In the genomic region with DNA sequence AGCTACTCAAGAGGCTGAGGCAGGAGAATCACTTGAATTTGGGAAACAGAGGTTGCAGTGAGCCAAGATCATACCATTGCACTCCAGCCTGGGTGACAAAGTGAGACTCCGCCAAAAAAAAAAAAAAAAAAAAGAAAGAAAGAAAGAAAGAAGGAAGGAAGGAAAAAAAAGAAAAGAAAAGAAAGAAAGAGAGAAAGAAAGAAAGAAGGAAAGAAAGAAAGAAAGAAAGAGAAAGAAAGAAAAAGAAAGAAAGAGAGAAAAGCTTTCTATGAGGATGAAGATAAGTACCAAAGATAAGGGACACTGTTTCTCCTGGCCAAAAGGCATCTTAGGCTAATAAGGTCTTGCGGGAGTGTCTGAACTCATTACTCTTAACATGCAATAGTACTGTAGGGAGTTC, we compare ENCODE assay signal across 7 cellular contexts. TPM values are rescaled to one million over a fixed set of nuclear protein-coding genes. Genes with fewer than 3 reads are reported as not detected.
DNase-seq lines count a peak whose midpoint lies in the region; ATAC-seq and TF ChIP-seq lines count a peak whose summit lies in the region.
"Not testable (repeated sequence)": the region's sequence is repeated elsewhere in the genome, so short reads cannot be mapped to it uniquely, and the experiment has no call there.
"Had no signal": no experiment of that assay in that cellular context is flagged by ENCODE, and none has a peak within 500 bp of the region (broad histone marks: within the 10 kb centered on the region; RNA-seq: fewer than 3 reads in every experiment).

No MANE protein-coding gene starts in this region.

- not testable (repeated sequence) for H3K9me3 ChIP-seq in CD4-positive, CD25-positive, alpha-beta regulatory T cell (ENCODE audit: control insufficient read depth in 2 of 2, low read length in 2 of 2); OCI-LY3 (ENCODE audit: insufficient read depth, low read length)

- H3K4me2 ChIP-seq in OCI-LY3 (ENCODE audit: low read length) = peak overlapping the region; percentile 83

- H3K27me3 ChIP-seq in CD4-positive, CD25-positive, alpha-beta regulatory T cell (ENCODE audit: control insufficient read depth, insufficient read depth, low read length) = not testable (repeated sequence)
- peaks cover 71% of the 10 kb centered on the region for H3K27me3 ChIP-seq in OCI-LY3 (ENCODE audit: low read depth, low read length)

- not testable (repeated sequence) for H2AFZ ChIP-seq in OCI-LY3 (ENCODE audit: low read depth, low read length)

- not testable (repeated sequence) for H3K9ac ChIP-seq in OCI-LY3 (ENCODE audit: low read length)

- CTCF ChIA-PET in activated B cell treated with CpG ODN at 0.5 μM for 24 hours (lab: Charles Lee) = interaction anchor here (0.9 kb wide), 1 partner anchor 22 kb away, joined by 4 read pairs; no protein-coding TSS in a partner anchor

- not testable (repeated sequence) for H3K36me3 ChIP-seq in CD4-positive, CD25-positive, alpha-beta regulatory T cell (ENCODE audit: control insufficient read depth, insufficient read depth, low read length); OCI-LY3 (replicated peaks; ENCODE audit: low read depth, low read length)

- ATAC-seq in CD4-positive, CD25-positive, alpha-beta regulatory T cell (ENCODE audit: low read depth in 2 of 2); activated B cell treated with CpG ODN at 0.5 μM for 24 hours (ENCODE audit: low read depth); memory B cell (ENCODE audit: low read depth): not testable (repeated sequence)

- H3K4me1 Mint-ChIP-seq in CD4-positive, CD25-positive, alpha-beta regulatory T cell = peaks cover 12 to 18% (median 15%) of the 10 kb centered on the region in 4 donors
- peaks cover 34 to 53% (median 47%) of the 10 kb centered on the region in 3 donors for H3K4me1 Mint-ChIP-seq in IgD-negative memory B cell
- H3K4me1 Mint-ChIP-seq in activated B cell treated with CpG ODN at 0.5 μM for 24 hours = peaks cover 65% of the 10 kb centered on the region
- peaks cover 38% of the 10 kb centered on the region for H3K4me1 Mint-ChIP-seq in activated T-helper 2 cell treated with anti-CD3 and anti-CD28 coated beads, Interferon-gamma antibody, Interleukin-2, Interleukin-4, amounts not matched to agents 10 μg/mL and 5 μg/mL and 100 μg/mL, durations not matched to agents 14 hours and 24 hours and 36 hours (ENCODE audit: low read depth)
- peaks cover 51% of the 10 kb centered on the region for H3K4me1 Mint-ChIP-seq in memory B cell

- not testable (repeated sequence) for DNase-seq in CD4-positive, CD25-positive, alpha-beta regulatory T cell; activated B cell treated with CpG ODN at 0.5 μM for 24 hours; activated T-helper 2 cell treated with anti-CD3 and anti-CD28 coated beads, Interferon-gamma antibody, Interleukin-2, Interleukin-4, amounts not matched to agents 10 μg/mL and 5 μg/mL and 100 μg/mL, durations not matched to agents 14 hours and 24 hours and 36 hours (ENCODE audit: low spot score); memory B cell (ENCODE audit: low spot score in 2 of 2)

- POLR2A ChIA-PET in activated B cell treated with CpG ODN at 0.5 μM for 24 hours (lab: Charles Lee) = interaction anchor here (0.5 to 2.2 kb wide), 10 partner anchors 10 to 440 kb away, joined by 3 to 32 read pairs (median 5); partner anchors contain the start of genes CBLL1, COG5, DUS4L and SLC26A4

- peaks cover 25% of the 10 kb centered on the region for H3K27me3 Mint-ChIP-seq in CD4-positive, CD25-positive, alpha-beta regulatory T cell
- not testable (repeated sequence) for H3K27me3 Mint-ChIP-seq in IgD-negative memory B cell; activated B cell treated with CpG ODN at 0.5 μM for 24 hours; activated T-helper 2 cell treated with anti-CD3 and anti-CD28 coated beads, Interferon-gamma antibody, Interleukin-2, Interleukin-4, amounts not matched to agents 10 μg/mL and 5 μg/mL and 100 μg/mL, durations not matched to agents 14 hours and 24 hours and 36 hours (ENCODE audit: low read depth); memory B cell

- H3K27ac Mint-ChIP-seq in CD4-positive, CD25-positive, alpha-beta regulatory T cell = peak overlapping the region in 2 of 3 donors; percentile 12 to 18
- H3K27ac Mint-ChIP-seq in IgD-negative memory B cell (peak overlapping the region; percentile 92 to 98 (median 97)), activated B cell treated with CpG ODN at 0.5 μM for 24 hours (peak overlapping the region; percentile 95), memory B cell (peak overlapping the region; percentile 98)
- peak overlapping the region; percentile 63 for H3K27ac Mint-ChIP-seq in activated T-helper 2 cell treated with anti-CD3 and anti-CD28 coated beads, Interferon-gamma antibody, Interleukin-2, Interleukin-4, amounts not matched to agents 10 μg/mL and 5 μg/mL and 100 μg/mL, durations not matched to agents 14 hours and 24 hours and 36 hours

- not testable (repeated sequence) for TF ChIP-seq CTCF in OCI-LY3 (IDR thresholded peaks at IDR 0.05; ENCODE audit: low read depth, low read length); activated B cell treated with CpG ODN at 0.5 μM for 24 hours (IDR thresholded peaks at IDR 0.05)

- not testable (repeated sequence) for H3K4me3 Mint-ChIP-seq in CD4-positive, CD25-positive, alpha-beta regulatory T cell; activated T-helper 2 cell treated with anti-CD3 and anti-CD28 coated beads, Interferon-gamma antibody, Interleukin-2, Interleukin-4, amounts not matched to agents 10 μg/mL and 5 μg/mL and 100 μg/mL, durations not matched to agents 14 hours and 24 hours and 36 hours (ENCODE audit: low read depth)
- H3K4me3 Mint-ChIP-seq in IgD-negative memory B cell (peak overlapping the region; percentile 71 to 91 (median 83)), activated B cell treated with CpG ODN at 0.5 μM for 24 hours (peak overlapping the region; percentile 75), memory B cell (peak overlapping the region; percentile 75)

- H3K4me1 ChIP-seq in CD4-positive, CD25-positive, alpha-beta regulatory T cell (ENCODE audit: control insufficient read depth, insufficient read depth, low read length, poor library complexity, severe bottlenecking) = not testable (repeated sequence)
- peaks cover 23% of the 10 kb centered on the region for H3K4me1 ChIP-seq in OCI-LY3 (ENCODE audit: low read length)

- not testable (repeated sequence) for H4K20me1 ChIP-seq in OCI-LY3 (ENCODE audit: insufficient read depth, low read length)

- H3K4me3 ChIP-seq in CD4-positive, CD25-positive, alpha-beta regulatory T cell (ENCODE audit: low read depth, low read length) = not testable (repeated sequence)
- H3K4me3 ChIP-seq in OCI-LY3 (ENCODE audit: low read length) = peak overlapping the region; percentile 59

- H3K36me3 Mint-ChIP-seq in CD4-positive, CD25-positive, alpha-beta regulatory T cell; IgD-negative memory B cell; activated B cell treated with CpG ODN at 0.5 μM for 24 hours (ENCODE audit: low read depth); memory B cell: not testable (repeated sequence)
- peaks cover 26% of the 10 kb centered on the region for H3K36me3 Mint-ChIP-seq in activated T-helper 2 cell treated with anti-CD3 and anti-CD28 coated beads, Interferon-gamma antibody, Interleukin-2, Interleukin-4, amounts not matched to agents 10 μg/mL and 5 μg/mL and 100 μg/mL, durations not matched to agents 14 hours and 24 hours and 36 hours (ENCODE audit: low read depth)

- not testable (repeated sequence) for H3K79me2 ChIP-seq in OCI-LY3 (ENCODE audit: low read length)

- not testable (repeated sequence) for H3K27ac ChIP-seq in CD4-positive, CD25-positive, alpha-beta regulatory T cell (ENCODE audit: insufficient read depth, low read length, poor library complexity, severe bottlenecking); OCI-LY3 (ENCODE audit: low read length)

- not testable (repeated sequence) for H3K9me3 Mint-ChIP-seq in CD4-positive, CD25-positive, alpha-beta regulatory T cell; IgD-negative memory B cell; activated B cell treated with CpG ODN at 0.5 μM for 24 hours; memory B cell
- H3K9me3 Mint-ChIP-seq in activated T-helper 2 cell treated with anti-CD3 and anti-CD28 coated beads, Interferon-gamma antibody, Interleukin-2, Interleukin-4, amounts not matched to agents 10 μg/mL and 5 μg/mL and 100 μg/mL, durations not matched to agents 14 hours and 24 hours and 36 hours = peaks cover 19% of the 10 kb centered on the region

- intact Hi-C loops in activated B cell treated with CpG ODN at 0.5 μM for 24 hours (cut with micrococcal nuclease) = loop anchor here (2.0 to 10.0 kb wide), 4 partner anchors 77 to 1564 kb away; partner anchors contain the start of genes COG5, DUS4L and HBP1
- intact Hi-C loops in activated T-helper 2 cell treated with anti-CD3 and anti-CD28 coated beads, Interferon-gamma antibody, Interleukin-2, Interleukin-4, amounts not matched to agents 10 μg/mL and 5 μg/mL and 100 μg/mL, durations not matched to agents 14 hours and 24 hours and 36 hours (cut with micrococcal nuclease) = not testable (repeated sequence)

RNA-seq across cellular contexts. Expression of gene SLC26A4, which starts 21.6 kb away (rescaled TPM):
- total RNA-seq in CD4-positive, CD25-positive, alpha-beta regulatory T cell = 0.10 TPM
- polyA plus RNA-seq in CD4-positive, CD25-positive, alpha-beta regulatory T cell = under 1 TPM in 2 of 4 donors, not detected in 2; 0.11 to 0.21 TPM
- polyA plus RNA-seq in IgD-negative memory B cell = not detected
- total RNA-seq in activated B cell treated with CpG ODN at 0.5 μM for 24 hours = 0.05 and 0.13 TPM in 2 replicates
- 3.6 and 3.9 TPM in 2 replicates for total RNA-seq in activated T-helper 2 cell treated with anti-CD3 and anti-CD28 coated beads, Interferon-gamma antibody, Interleukin-2, Interleukin-4, amounts not matched to agents 10 μg/mL and 5 μg/mL and 100 μg/mL, durations not matched to agents 14 hours and 24 hours and 36 hours
- total RNA-seq: CD4-positive, alpha-beta memory T cell had no signal
- polyA plus RNA-seq: CD4-positive, alpha-beta memory T cell had no signal

RNA-seq across cellular contexts. Expression of gene BCAP29, which starts 59.0 kb away (rescaled TPM):
- 15.5 TPM for total RNA-seq in CD4-positive, CD25-positive, alpha-beta regulatory T cell
- polyA plus RNA-seq in CD4-positive, CD25-positive, alpha-beta regulatory T cell = 10 to 100 TPM; 29.6 to 47.4 (median 35.5) TPM
- polyA plus RNA-seq in IgD-negative memory B cell = 43.6 TPM
- total RNA-seq in activated B cell treated with CpG ODN at 0.5 μM for 24 hours = 23.9 and 24.9 TPM in 2 replicates
- 46.6 and 52.0 TPM in 2 replicates for total RNA-seq in activated T-helper 2 cell treated with anti-CD3 and anti-CD28 coated beads, Interferon-gamma antibody, Interleukin-2, Interleukin-4, amounts not matched to agents 10 μg/mL and 5 μg/mL and 100 μg/mL, durations not matched to agents 14 hours and 24 hours and 36 hours

Comparison
In these comparisons a context has a peak if more than half of its experiments do, and no peak if none do; other contexts are left out.
1. H3K27ac Mint-ChIP-seq: peak in every context shown above with its lines; median percentile 98 in memory B cell; 97 in IgD-negative memory B cell; 95 in activated B cell treated with CpG ODN at 0.5 μM for 24 hours; 63 in activated T-helper 2 cell treated with anti-CD3 and anti-CD28 coated beads, Interferon-gamma antibody, Interleukin-2, Interleukin-4, amounts not matched to agents 10 μg/mL and 5 μg/mL and 100 μg/mL, durations not matched to agents 14 hours and 24 hours and 36 hours; 15 in CD4-positive, CD25-positive, alpha-beta regulatory T cell.